Comparison of ENCODE assay signal across 29 cellular contexts in genomic region chr16:13234999-13235398, GRCh38.
"Had no signal": no experiment of that assay in that cellular context is flagged by ENCODE, and none has a peak within 500 bp of the region (broad histone marks: within the 10 kb centered on the region; RNA-seq: fewer than 3 reads in every experiment).

No MANE protein-coding gene starts in this region.

- ATAC-seq: naive thymus-derived CD4-positive, alpha-beta T cell; natural killer cell; psoas muscle; right cardiac atrium; sciatic nerve; stimulated activated memory B cell treated with anti-CD40 and anti-IgM and Interleukin-4, amounts not matched to agents 10 μg/mL and 1 μg/mL and 100 μg/mL, for 72 hours; stimulated activated naive CD8-positive, alpha-beta T cell treated with anti-CD3 and anti-CD28 coated beads, Interleukin-15, amount 100 ng/mL, for 72 hours; stimulated activated naive CD8-positive, alpha-beta T cell treated with anti-CD3 and anti-CD28 coated beads, Interleukin-15, Interleukin-2, amounts not matched to agents 100 U/mL and 50 U/mL, for 24 hours had no signal

- H3K36me3 ChIP-seq: neural progenitor cell, ovary, spleen, suprapubic skin, tibial artery, upper lobe of left lung, vagina had no signal

- H3K4me3 ChIP-seq: neural progenitor cell, ovary, psoas muscle, skin epidermis, smooth muscle cell, spleen, suprapubic skin, testis, tibial artery, upper lobe of left lung, vagina had no signal

- H3K9ac ChIP-seq: neural progenitor cell, parathyroid adenoma had no signal

- FAIRE-seq: urothelium cell line had no signal

- H3K4me2 ChIP-seq: neural progenitor cell, smooth muscle cell had no signal

- H3K27ac ChIP-seq: neural progenitor cell, ovary, parathyroid adenoma, psoas muscle, skin epidermis, spleen, suprapubic skin, testis, tibial artery, upper lobe of left lung, vagina had no signal

- H3K79me2 ChIP-seq: parathyroid adenoma had no signal

- H3K4me1 ChIP-seq: neural progenitor cell, parathyroid adenoma, psoas muscle, spleen, suprapubic skin, testis, tibial artery, upper lobe of left lung, vagina had no signal

- H3K9me3 ChIP-seq: ovary, psoas muscle, suprapubic skin, testis, vagina had no signal

- H2AFZ ChIP-seq: neural progenitor cell, parathyroid adenoma had no signal

- DNase-seq: naive thymus-derived CD4-positive, alpha-beta T cell; natural killer cell; occipital lobe; ovary; psoas muscle; right cardiac atrium; spleen; stimulated activated CD4-positive, alpha-beta T cell treated with anti-CD3 and anti-CD28 coated beads, Interleukin-12 subunit alpha, Interleukin-12 subunit beta, amount 100 ng/mL, for 4 hours; stimulated activated CD4-positive, alpha-beta T cell treated with anti-CD3 and anti-CD28 coated beads, Interleukin-1b, Interleukin-23, amount 100 ng/mL, for 48 hours; stimulated activated CD4-positive, alpha-beta T cell treated with anti-CD3 and anti-CD28 coated beads, Interleukin-4, amount 100 ng/mL, for 1 hour; stimulated activated CD4-positive, alpha-beta T cell treated with anti-CD3 and anti-CD28 coated beads, Interleukin-4, amount 100 ng/mL, for 4 hours; stimulated activated CD8-positive, alpha-beta memory T cell treated with anti-CD3 and anti-CD28 coated beads, Interleukin-4, amount 100 ng/mL, for 48 hours; stimulated activated naive CD4-positive, alpha-beta T cell; stimulated activated naive CD8-positive, alpha-beta T cell treated with anti-CD3 and anti-CD28 coated beads, Interleukin-15, amount 100 ng/mL, for 72 hours; stimulated activated naive CD8-positive, alpha-beta T cell treated with anti-CD3 and anti-CD28 coated beads, Interleukin-15, Interleukin-2, amounts not matched to agents 100 U/mL and 50 U/mL, for 24 hours; substantia nigra; testis; tibial artery; trophoblast cell had no signal

- H3K27me3 ChIP-seq: neural progenitor cell, ovary, spleen, suprapubic skin, testis, tibial artery, upper lobe of left lung, vagina had no signal
